8 cellular contexts compared by ENCODE assay signal in genomic region chr6:143060806-143061596, GRCh38. TPM values are rescaled to one million over a fixed set of nuclear protein-coding genes. Genes with fewer than 3 reads are reported as not detected.
A peak's percentile ranks its signal among the peaks of the same experiment; 100 is the strongest.
DNase-seq lines count a peak whose midpoint lies in the region; ATAC-seq and TF ChIP-seq lines count a peak whose summit lies in the region.

A gene with protein sequence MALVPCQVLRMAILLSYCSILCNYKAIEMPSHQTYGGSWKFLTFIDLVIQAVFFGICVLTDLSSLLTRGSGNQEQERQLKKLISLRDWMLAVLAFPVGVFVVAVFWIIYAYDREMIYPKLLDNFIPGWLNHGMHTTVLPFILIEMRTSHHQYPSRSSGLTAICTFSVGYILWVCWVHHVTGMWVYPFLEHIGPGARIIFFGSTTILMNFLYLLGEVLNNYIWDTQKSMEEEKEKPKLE (plus strand): TSS chr6:143060889. CDS start chr6:143060926, 37 bp downstream.

- H3K4me1 ChIP-seq in Caco-2 (peaks cover 18% of the 10 kb centered on the region), body of pancreas (peaks cover 13% of the 10 kb centered on the region)

- peak within 1 kb of the TSS; percentile 91 for H3K4me3 ChIP-seq in Caco-2 (ENCODE audit: low read depth, low read length)
- H3K4me3 ChIP-seq in body of pancreas: peak within 1 kb of the TSS; percentile 54 to 64

- peak within 1 kb of the TSS; percentile 95 to 97 (median 95) for H3K27ac ChIP-seq in body of pancreas

- H3K27me3 ChIP-seq in Caco-2 (replicated peaks; ENCODE audit: control insufficient read depth, insufficient read depth, low read length) (no peaks in the 10 kb centered on the region), body of pancreas (no peaks in the 10 kb centered on the region)

- ATAC-seq in GM21360 (IDR thresholded peaks at IDR 0.05; ENCODE audit: unreplicated experiment) (peak; percentile 63), body of pancreas (peak; percentile 45)

- 3 to 5% methylated on average over 16 to 30 of the region's 50 CpGs for WGBS in body of pancreas, 2 donors

- H3K36me3 ChIP-seq in Caco-2 (ENCODE audit: control insufficient read depth, insufficient read depth, low read length) (no peaks in the 10 kb centered on the region), body of pancreas (replicated peaks in 1 of 2; ENCODE audit: insufficient read depth in 1 of 2, low read depth in 2 of 2) (no peaks in the 10 kb centered on the region)

- CTCF ChIA-PET in Caco-2 (lab: Charles Lee): no interaction called here

- H3K9me3 Mint-ChIP-seq in Caco-2 (ENCODE audit: unreplicated experiment): peaks cover 10% of the 10 kb centered on the region
- no peaks in the 10 kb centered on the region for H3K9me3 Mint-ChIP-seq in T-helper 2 cell treated with Interferon-gamma antibody and Interleukin-4, amounts not matched to agents 5 μg/mL and 100 μg/mL, for 36 hours

- H3K4me3 Mint-ChIP-seq in Caco-2 (ENCODE audit: unreplicated experiment): peak within 1 kb of the TSS; percentile 94
- peak within 1 kb of the TSS; percentile 90 for H3K4me3 Mint-ChIP-seq in T-helper 2 cell treated with Interferon-gamma antibody and Interleukin-4, amounts not matched to agents 5 μg/mL and 100 μg/mL, for 36 hours

- H3K27ac Mint-ChIP-seq in Caco-2 (ENCODE audit: unreplicated experiment): peak within 1 kb of the TSS; percentile 96
- peak within 1 kb of the TSS; percentile 88 for H3K27ac Mint-ChIP-seq in T-helper 2 cell treated with Interferon-gamma antibody and Interleukin-4, amounts not matched to agents 5 μg/mL and 100 μg/mL, for 36 hours

- TF ChIP-seq CTCF in Caco-2 (IDR thresholded peaks at IDR 0.05; ENCODE audit: insufficient read depth in 1 of 2, low read depth in 1 of 2, low read length in 1 of 2, severe bottlenecking in 1 of 2, unreplicated experiment in 1 of 2) (no peak), body of pancreas (IDR thresholded peaks at IDR 0.05) (no peak)

- no TSS peak for BruUV-seq in Caco-2 (replicated peaks; lab: Mats Ljungman, UMichigan)

- TF ChIP-seq POLR2A in body of pancreas (IDR thresholded peaks at IDR 0.05): no peak

- H3K9me3 ChIP-seq in Caco-2: no peaks in the 10 kb centered on the region
- no peaks in the 10 kb centered on the region for H3K9me3 ChIP-seq in body of pancreas

- peaks cover 13% of the 10 kb centered on the region for H3K36me3 Mint-ChIP-seq in Caco-2 (ENCODE audit: insufficient read depth, unreplicated experiment)
- H3K36me3 Mint-ChIP-seq in T-helper 2 cell treated with Interferon-gamma antibody and Interleukin-4, amounts not matched to agents 5 μg/mL and 100 μg/mL, for 36 hours (ENCODE audit: low read depth): no peaks in the 10 kb centered on the region

- DNase-seq in Caco-2: peak in 1 of 2 experiments; percentile 14
- DNase-seq in HS-5 (ENCODE audit: low read depth): peak; percentile 14
- peak; percentile 46 for DNase-seq in T-helper 2 cell treated with Interferon-gamma antibody and Interleukin-4, amounts not matched to agents 5 μg/mL and 100 μg/mL, for 36 hours (ENCODE audit: low spot score)
- peak in 1 of 4 donors; percentile 79 for DNase-seq in body of pancreas
- DNase-seq in inferior parietal cortex (ENCODE audit: extremely low spot score): peak; percentile 64
- DNase-seq in stimulated activated CD4-positive, alpha-beta T cell treated with anti-CD3 and anti-CD28 coated beads, Interleukin-12 subunit alpha, Interleukin-12 subunit beta, amount 100 ng/mL, for 4 hours: peak; percentile 57
- DNase-seq in NOMO-1 treated with DMSO at 0.1 percent for 48 hours (lab: John Stamatoyannopoulos, UW; ENCODE audit: unreplicated experiment): no peak

- intact Hi-C loops in Caco-2 (cut with micrococcal nuclease; ENCODE audit: unreplicated experiment) (loop anchor here (1.0 to 2.0 kb wide), 2 partner anchors 116 to 218 kb away; partner anchors contain the start of gene HIVEP2), body of pancreas (cut with DNase I) (no loop called here)

- POLR2A ChIA-PET in Caco-2 (lab: Charles Lee): no interaction called here

- H3K27me3 Mint-ChIP-seq in Caco-2 (ENCODE audit: insufficient read depth, unreplicated experiment): no peaks in the 10 kb centered on the region
- no peaks in the 10 kb centered on the region for H3K27me3 Mint-ChIP-seq in T-helper 2 cell treated with Interferon-gamma antibody and Interleukin-4, amounts not matched to agents 5 μg/mL and 100 μg/mL, for 36 hours (ENCODE audit: low read depth)

- H3K4me1 Mint-ChIP-seq in Caco-2 (ENCODE audit: low read depth, unreplicated experiment): peaks cover 8% of the 10 kb centered on the region
- peaks cover 21% of the 10 kb centered on the region for H3K4me1 Mint-ChIP-seq in T-helper 2 cell treated with Interferon-gamma antibody and Interleukin-4, amounts not matched to agents 5 μg/mL and 100 μg/mL, for 36 hours (ENCODE audit: low read depth)

RNA-seq across cellular contexts. Expression of the gene that starts here (rescaled TPM):
- total RNA-seq in Caco-2 (2022) (27.6 and 31.8 TPM in 2 replicates), body of pancreas (10 to 100 TPM; 11.9 to 13.5 TPM)
